ENCODE assay signal across 8 cellular contexts in the genomic region with DNA sequence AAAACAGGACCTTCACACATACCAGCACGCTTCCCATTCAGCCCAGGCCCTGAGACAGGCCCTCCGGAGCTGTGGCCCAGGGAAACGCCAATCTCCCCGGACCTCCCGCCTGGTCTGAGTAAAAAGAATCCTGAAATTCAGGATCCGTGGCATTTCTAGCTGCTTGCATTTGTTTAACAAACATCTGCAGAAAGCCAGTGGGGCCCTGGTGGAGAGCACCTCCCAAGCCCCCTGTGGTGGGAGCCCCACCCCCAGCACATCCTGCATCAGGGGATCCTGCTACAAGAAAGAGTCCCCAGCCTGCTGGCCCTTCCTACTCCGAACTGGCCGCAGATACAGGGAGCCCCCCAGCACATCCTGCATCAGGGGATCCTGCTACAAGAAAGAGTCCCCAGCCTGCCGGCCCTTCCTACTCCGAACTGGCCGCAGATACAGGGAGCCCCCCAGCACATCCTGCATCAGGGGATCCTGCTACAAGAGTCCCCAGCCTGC. TPM values are rescaled to one million over a fixed set of nuclear protein-coding genes. Genes with fewer than 3 reads are reported as not detected.
DNase-seq lines count a peak whose midpoint lies in the region; ATAC-seq and TF ChIP-seq lines count a peak whose summit lies in the region.
"Not testable (repeated sequence)": the region's sequence is repeated elsewhere in the genome, so short reads cannot be mapped to it uniquely, and the experiment has no call there.

No MANE protein-coding gene starts in this region.

- intact Hi-C loops in Right ventricle myocardium inferior (cut with DNase I) = not testable (repeated sequence)

- H3K4me1 ChIP-seq in BLaER1 treated with 17β-estradiol and CSF1 and Interleukin-3, amounts not matched to agents 10 nM and 100 nM = peaks cover 51 to 83% (median 64%) of the 10 kb centered on the region in 10 experiments
- H3K4me1 ChIP-seq in HUES64 (ENCODE audit: insufficient read depth, low read length) = peaks cover 47% of the 10 kb centered on the region
- H3K4me1 ChIP-seq in SK-N-SH (ENCODE audit: control insufficient read depth in 1 of 2, insufficient read depth in 2 of 2, low read depth in 1 of 2, low read length in 1 of 2) = not testable (repeated sequence)
- H3K4me1 ChIP-seq in neural progenitor cell = peaks cover 20% of the 10 kb centered on the region

- H3K4me3 Mint-ChIP-seq in activated naive CD8-positive, alpha-beta T cell treated with anti-CD3 and anti-CD28 coated beads, Interleukin-2, amount 50 U/mL, for 24 hours; neural progenitor cell: not testable (repeated sequence)
- H3K4me3 Mint-ChIP-seq in immature natural killer cell = peak overlapping the region; percentile 77 to 96 (median 83)
- H3K4me3 Mint-ChIP-seq in stimulated activated effector memory CD8-positive, alpha-beta T cell treated with anti-CD3 and anti-CD28 coated beads, Interleukin-12 subunit alpha, Interleukin-12 subunit beta, amount 100 ng/mL, for 72 hours = peak overlapping the region; percentile 47

- not testable (repeated sequence) for H3K4me3 ChIP-seq in BLaER1 treated with 17β-estradiol and CSF1 and Interleukin-3, amounts not matched to agents 10 nM and 100 nM; SK-N-SH (ENCODE audit: low read depth in 2 of 2, low read length in 1 of 2)
- H3K4me3 ChIP-seq in HUES64 (ENCODE audit: low read length) (peak overlapping the region; percentile 33), neural progenitor cell (peak overlapping the region; percentile 24)

- ATAC-seq in activated naive CD8-positive, alpha-beta T cell treated with anti-CD3 and anti-CD28 coated beads, Interleukin-2, amount 50 U/mL, for 24 hours; Right ventricle myocardium inferior; stimulated activated effector memory CD8-positive, alpha-beta T cell treated with anti-CD3 and anti-CD28 coated beads, Interleukin-12 subunit alpha, Interleukin-12 subunit beta, amount 100 ng/mL, for 72 hours: not testable (repeated sequence)

- H3F3A ChIP-seq in SK-N-SH (replicated peaks; ENCODE audit: insufficient read depth) = not testable (repeated sequence)
- H3F3A ChIP-seq in neural progenitor cell (ENCODE audit: low read depth) = peaks cover 13% of the 10 kb centered on the region

- H3K9me3 ChIP-seq in BLaER1 treated with 17β-estradiol and CSF1 and Interleukin-3, amounts not matched to agents 10 nM and 100 nM (replicated peaks in 1 of 11); HUES64 (ENCODE audit: insufficient read depth, low read depth, low read length); SK-N-SH; neural progenitor cell (ENCODE audit: low read depth): not testable (repeated sequence)

- peaks cover 27% of the 10 kb centered on the region for H3K4me1 Mint-ChIP-seq in activated naive CD8-positive, alpha-beta T cell treated with anti-CD3 and anti-CD28 coated beads, Interleukin-2, amount 50 U/mL, for 24 hours
- H3K4me1 Mint-ChIP-seq in immature natural killer cell (peaks cover 93 to 98% of the 10 kb centered on the region in 2 donors), neural progenitor cell (peaks cover 37% of the 10 kb centered on the region)
- peaks cover 84% of the 10 kb centered on the region for H3K4me1 Mint-ChIP-seq in stimulated activated effector memory CD8-positive, alpha-beta T cell treated with anti-CD3 and anti-CD28 coated beads, Interleukin-12 subunit alpha, Interleukin-12 subunit beta, amount 100 ng/mL, for 72 hours

- POLR2A ChIA-PET in SK-N-SH (lab: Yijun Ruan, JAX) = not testable (repeated sequence)

- not testable (repeated sequence) for H3K27me3 ChIP-seq in BLaER1 treated with 17β-estradiol and CSF1 and Interleukin-3, amounts not matched to agents 10 nM and 100 nM; HUES64 (ENCODE audit: insufficient read depth, low read length); SK-N-SH (ENCODE audit: insufficient read depth); neural progenitor cell

- H3K27me3 Mint-ChIP-seq in activated naive CD8-positive, alpha-beta T cell treated with anti-CD3 and anti-CD28 coated beads, Interleukin-2, amount 50 U/mL, for 24 hours; neural progenitor cell (ENCODE audit: insufficient read depth, low read depth): not testable (repeated sequence)
- H3K27me3 Mint-ChIP-seq in immature natural killer cell (ENCODE audit: low read depth in 3 of 3) = peaks cover 25 to 54% (median 40%) of the 10 kb centered on the region in 3 donors

- not testable (repeated sequence) for H3K9me2 ChIP-seq in SK-N-SH

- H4K20me1 ChIP-seq in BLaER1 treated with 17β-estradiol and CSF1 and Interleukin-3, amounts not matched to agents 10 nM and 100 nM = peaks cover 99 to 100% (median 100%) of the 10 kb centered on the region in 11 experiments
- H4K20me1 ChIP-seq in SK-N-SH (ENCODE audit: insufficient read depth) = peaks cover 91% of the 10 kb centered on the region
- H4K20me1 ChIP-seq in neural progenitor cell (ENCODE audit: low read depth) = peaks cover 97% of the 10 kb centered on the region

- H2AFZ ChIP-seq in SK-N-SH (ENCODE audit: low read depth); neural progenitor cell (replicated peaks): not testable (repeated sequence)

- peak overlapping the region in 6 of 11 experiments; percentile 9 to 60 (median 40); a peak in 7 of 22 replicates for H3K4me2 ChIP-seq in BLaER1 treated with 17β-estradiol and CSF1 and Interleukin-3, amounts not matched to agents 10 nM and 100 nM
- H3K4me2 ChIP-seq in SK-N-SH = not testable (repeated sequence)
- peak overlapping the region; percentile 63 for H3K4me2 ChIP-seq in neural progenitor cell

- not testable (repeated sequence) for H3K9me3 Mint-ChIP-seq in activated naive CD8-positive, alpha-beta T cell treated with anti-CD3 and anti-CD28 coated beads, Interleukin-2, amount 50 U/mL, for 24 hours; immature natural killer cell; neural progenitor cell; stimulated activated effector memory CD8-positive, alpha-beta T cell treated with anti-CD3 and anti-CD28 coated beads, Interleukin-12 subunit alpha, Interleukin-12 subunit beta, amount 100 ng/mL, for 72 hours

- H3K36me3 ChIP-seq in BLaER1 treated with 17β-estradiol and CSF1 and Interleukin-3, amounts not matched to agents 10 nM and 100 nM = peaks cover 64 to 92% (median 75%) of the 10 kb centered on the region in 11 experiments
- peaks cover 71% of the 10 kb centered on the region for H3K36me3 ChIP-seq in HUES64 (ENCODE audit: insufficient read depth, low read length)
- H3K36me3 ChIP-seq in SK-N-SH (replicated peaks in 1 of 2; ENCODE audit: control insufficient read depth in 1 of 2, insufficient read depth in 2 of 2, low read length in 1 of 2) = peaks cover under 1 to 56% of the 10 kb centered on the region in 2 experiments
- H3K36me3 ChIP-seq in neural progenitor cell = not testable (repeated sequence)

- not testable (repeated sequence) for TF ChIP-seq RAD21 in SK-N-SH (IDR thresholded peaks at IDR 0.05; ENCODE audit: low read length)

- not testable (repeated sequence) for H3K27ac ChIP-seq in BLaER1 treated with 17β-estradiol and CSF1 and Interleukin-3, amounts not matched to agents 10 nM and 100 nM; SK-N-SH (ENCODE audit: low read depth in 2 of 2, low read length in 1 of 2)
- H3K27ac ChIP-seq in HUES64 (ENCODE audit: low read depth, low read length) = peak overlapping the region; percentile 100
- H3K27ac ChIP-seq in neural progenitor cell = peak overlapping the region; percentile 53

- not testable (repeated sequence) for H3K27ac Mint-ChIP-seq in activated naive CD8-positive, alpha-beta T cell treated with anti-CD3 and anti-CD28 coated beads, Interleukin-2, amount 50 U/mL, for 24 hours; neural progenitor cell
- peak overlapping the region; percentile 97 to 100 (median 98) for H3K27ac Mint-ChIP-seq in immature natural killer cell
- H3K27ac Mint-ChIP-seq in stimulated activated effector memory CD8-positive, alpha-beta T cell treated with anti-CD3 and anti-CD28 coated beads, Interleukin-12 subunit alpha, Interleukin-12 subunit beta, amount 100 ng/mL, for 72 hours = peak overlapping the region; percentile 92

- CTCF ChIA-PET in SK-N-SH (lab: Yijun Ruan, JAX) = interaction anchor here (1.5 kb wide), 1 partner anchor 9 kb away, joined by 3 read pairs; no protein-coding TSS in a partner anchor

- 16% methylated on average over 11 of the region's 11 CpGs for WGBS in HUES64
- WGBS in SK-N-SH (ENCODE audit: low lambda C conversion rate) = 94% methylated on average over 8 of the region's 11 CpGs

- TF ChIP-seq CTCF in SK-N-SH (IDR thresholded peaks at IDR 0.05); neural progenitor cell (IDR thresholded peaks at IDR 0.05): not testable (repeated sequence)

- TF ChIP-seq EP300 in SK-N-SH (IDR thresholded peaks at IDR 0.05; ENCODE audit: borderline replicate concordance in 1 of 2, low read depth in 1 of 2, low read length in 1 of 2) = not testable (repeated sequence)

- H3K36me3 Mint-ChIP-seq in activated naive CD8-positive, alpha-beta T cell treated with anti-CD3 and anti-CD28 coated beads, Interleukin-2, amount 50 U/mL, for 24 hours (ENCODE audit: low read depth) = peaks cover 12% of the 10 kb centered on the region
- H3K36me3 Mint-ChIP-seq in immature natural killer cell = peaks cover 15 to 36% (median 23%) of the 10 kb centered on the region in 3 donors
- H3K36me3 Mint-ChIP-seq in neural progenitor cell = peaks cover 16% of the 10 kb centered on the region
- peaks cover 64% of the 10 kb centered on the region for H3K36me3 Mint-ChIP-seq in stimulated activated effector memory CD8-positive, alpha-beta T cell treated with anti-CD3 and anti-CD28 coated beads, Interleukin-12 subunit alpha, Interleukin-12 subunit beta, amount 100 ng/mL, for 72 hours

- DNase-seq in SK-N-SH = peak; percentile 11
- peak; percentile 1 for DNase-seq in activated naive CD8-positive, alpha-beta T cell treated with anti-CD3 and anti-CD28 coated beads, Interleukin-2, amount 50 U/mL, for 24 hours
- peak; percentile 9 for DNase-seq in Right ventricle myocardium inferior (ENCODE audit: missing footprints)
- not testable (repeated sequence) for DNase-seq in immature natural killer cell; stimulated activated effector memory CD8-positive, alpha-beta T cell treated with anti-CD3 and anti-CD28 coated beads, Interleukin-12 subunit alpha, Interleukin-12 subunit beta, amount 100 ng/mL, for 72 hours (ENCODE audit: low spot score in 2 of 2)
- peak; percentile 69 for DNase-seq in neural progenitor cell (ENCODE audit: low spot score)

- H3K79me2 ChIP-seq in SK-N-SH (ENCODE audit: insufficient read depth) (peaks cover 74% of the 10 kb centered on the region; the same call in 1 of the 2 replicates), neural progenitor cell (ENCODE audit: low read depth) (peaks cover 90% of the 10 kb centered on the region)

- H3K9ac ChIP-seq in BLaER1 treated with 17β-estradiol and CSF1 and Interleukin-3, amounts not matched to agents 10 nM and 100 nM = 0 out of 22 replicates have a peak overlapping the region, but pooled peaks of 2 of the 11 experiments have one; percentile 9 to 14
- peak overlapping the region; percentile 81 for H3K9ac ChIP-seq in HUES64 (ENCODE audit: low read depth, low read length)
- H3K9ac ChIP-seq in SK-N-SH, neural progenitor cell: not testable (repeated sequence)

RNA-seq across cellular contexts. Expression of gene LPCAT1, which starts 8.9 kb away (rescaled TPM):
- polyA plus RNA-seq in HUES64 (2013, experiment 1 of 2) = 104 TPM
- polyA plus RNA-seq in HUES64 (2013, experiment 2 of 2) = 105 TPM
- polyA plus RNA-seq in SK-N-SH (2012; rRNA removed) = 32.5 and 42.3 TPM in 2 replicates
- polyA plus RNA-seq in SK-N-SH (2012; cell fraction: cytosol; rRNA removed) = 30.1 and 38.3 TPM in 2 replicates
- 54.3 and 65.1 TPM in 2 replicates for polyA plus RNA-seq in SK-N-SH (2012; cell fraction: nucleus; rRNA removed)
- 13.4 TPM for total RNA-seq in Right ventricle myocardium inferior
- polyA plus RNA-seq in immature natural killer cell = 100 to 1,000 TPM; 107 to 255 (median 144) TPM
- total RNA-seq in neural progenitor cell (ENCODE audit: low replicate concordance) = 76.5 and 108 TPM in 2 replicates
